ENCODE assay signal across 13 cellular contexts in genomic region chr6:131400054-131400781, GRCh38.
DNase-seq lines count a peak whose midpoint lies in the region; ATAC-seq and TF ChIP-seq lines count a peak whose summit lies in the region.
"Had no signal": no experiment of that assay in that cellular context is flagged by ENCODE, and none has a peak within 500 bp of the region (broad histone marks: within the 10 kb centered on the region; RNA-seq: fewer than 3 reads in every experiment).

No MANE protein-coding gene starts in this region.

- CTCF ChIA-PET in MCF 10A (lab: Yijun Ruan, JAX) = interaction anchor here (0.5 to 1.6 kb wide), 4 partner anchors 9 to 560 kb away, joined by 3 to 5 read pairs (median 4); no protein-coding TSS in a partner anchor

- H3K27ac ChIP-seq in breast epithelium (no peak overlapping the region), SJSA1 (peak overlapping the region; percentile 39), right cardiac atrium (ENCODE audit: low read length) (no peak overlapping the region)
- H3K27ac ChIP-seq: C4-2B, vagina had no signal

- H3K9me3 ChIP-seq in breast epithelium = peaks cover 0 to 8% of the 10 kb centered on the region in 2 donors
- no peaks in the 10 kb centered on the region for H3K9me3 ChIP-seq in SJSA1 (replicated peaks)
- no peaks in the 10 kb centered on the region for H3K9me3 ChIP-seq in right cardiac atrium (ENCODE audit: control insufficient read depth, low read length)
- H3K9me3 ChIP-seq: vagina had no signal

- peak overlapping the region; percentile 16 for H3K27ac Mint-ChIP-seq in MCF 10A (ENCODE audit: low read depth, unreplicated experiment)

- 81% methylated on average over 1 of the region's 1 CpG for WGBS in right cardiac atrium

- H3K36me3 ChIP-seq in breast epithelium (no peaks in the 10 kb centered on the region), SJSA1 (no peaks in the 10 kb centered on the region)
- H3K36me3 ChIP-seq: vagina had no signal

- DNase-seq in MCF 10A (ENCODE audit: unreplicated experiment) (peak; percentile 86), breast epithelium (ENCODE audit: low spot score in 2 of 2) (no peak), SJSA1 (ENCODE audit: low read depth in 1 of 2, low spot score in 2 of 2) (peak; percentile 56 to 57), fibroblast of mammary gland (ENCODE audit: low read depth) (peak; percentile 93), midbrain (lab: John Stamatoyannopoulos, UW) (no peak), SIG-M5 treated with dmso at 0.1 percent for 504 hours (lab: John Stamatoyannopoulos, UW; ENCODE audit: unreplicated experiment) (no peak), right cardiac atrium (no peak)
- DNase-seq: activated naive CD4-positive, alpha-beta T cell treated with anti-CD3 and anti-CD28 coated beads, Interleukin-2, amount 50 U/mL, for 16 hours; NCI-H510A; stimulated activated CD4-positive, alpha-beta T cell treated with anti-CD3 and anti-CD28 coated beads, Interleukin-1b, Interleukin-23, amount 100 ng/mL, for 48 hours had no signal

- H3K27me3 ChIP-seq in breast epithelium = no peaks in the 10 kb centered on the region
- H3K27me3 ChIP-seq in SJSA1 (replicated peaks) = no peaks in the 10 kb centered on the region
- H3K27me3 ChIP-seq in right cardiac atrium (ENCODE audit: control insufficient read depth, insufficient read depth) = no peaks in the 10 kb centered on the region
- H3K27me3 ChIP-seq: vagina had no signal

- TF ChIP-seq CTCF in MCF 10A (IDR thresholded peaks at IDR 0.05; ENCODE audit: unreplicated experiment) (no peak), breast epithelium (IDR thresholded peaks at IDR 0.05) (no peak), fibroblast of mammary gland (conservative IDR thresholded peaks at IDR 0.05; ENCODE audit: control insufficient read depth, insufficient read depth, low read depth, low read length) (no peak)

- ATAC-seq in HG03432 (IDR thresholded peaks at IDR 0.05; ENCODE audit: unreplicated experiment) = no peak
- ATAC-seq in right cardiac atrium = no peak

- intact Hi-C loops in MCF 10A (cut with micrococcal nuclease) = no loop called here
- intact Hi-C loops in breast epithelium (cut with DNase I; ENCODE audit: low total_unique reads) = no loop called here
- intact Hi-C loops in right cardiac atrium (cut with DNase I) = no loop called here

- no peaks in the 10 kb centered on the region for H3K4me1 ChIP-seq in breast epithelium
- peaks cover 27% of the 10 kb centered on the region for H3K4me1 ChIP-seq in SJSA1 (replicated peaks)
- H3K4me1 ChIP-seq in right cardiac atrium (ENCODE audit: control insufficient read depth, insufficient read depth, low read length) = no peaks in the 10 kb centered on the region
- H3K4me1 ChIP-seq: vagina had no signal

- peaks cover 19% of the 10 kb centered on the region for H3K4me1 Mint-ChIP-seq in MCF 10A (ENCODE audit: insufficient read depth, unreplicated experiment)

- POLR2A ChIA-PET in MCF 10A (lab: Yijun Ruan, JAX) = no interaction called here

- no peak for TF ChIP-seq POLR2A in breast epithelium (IDR thresholded peaks at IDR 0.05)

- peaks cover 13% of the 10 kb centered on the region for H3K9me3 Mint-ChIP-seq in MCF 10A (ENCODE audit: unreplicated experiment)

- no peaks in the 10 kb centered on the region for H3K36me3 Mint-ChIP-seq in MCF 10A (ENCODE audit: insufficient read depth, unreplicated experiment)

- no peak overlapping the region for H3K4me3 ChIP-seq in breast epithelium
- no peak overlapping the region for H3K4me3 ChIP-seq in SJSA1
- no peak overlapping the region for H3K4me3 ChIP-seq in fibroblast of mammary gland (ENCODE audit: control insufficient read depth, low read depth, low read length)
- no peak overlapping the region for H3K4me3 ChIP-seq in right cardiac atrium (ENCODE audit: low read length)
- H3K4me3 ChIP-seq: vagina had no signal

- no peak overlapping the region for H3K4me3 Mint-ChIP-seq in MCF 10A (ENCODE audit: unreplicated experiment)

- no TSS peak for BruUV-seq in MCF 10A (replicated peaks; lab: Mats Ljungman, UMichigan)

- H3K27me3 Mint-ChIP-seq in MCF 10A (ENCODE audit: insufficient read depth, unreplicated experiment) = no peaks in the 10 kb centered on the region

Comparison
In these comparisons a context has a peak if more than half of its experiments do, and no peak if none do; other contexts are left out.
1. DNase-seq: peak in MCF 10A (single experiment), SJSA1 (2 of 2) and fibroblast of mammary gland (single experiment); none in breast epithelium (0 of 2), midbrain (single experiment), SIG-M5 treated with dmso at 0.1 percent for 504 hours (single experiment) and right cardiac atrium (0 of 3).